In genomic region chr15:80885180-80885579, GRCh38 we compare ENCODE assay signal across 18 cellular contexts.
A peak's percentile ranks its signal among the peaks of the same experiment; 100 is the strongest.
DNase-seq lines count a peak whose midpoint lies in the region; FAIRE-seq and TF ChIP-seq lines count a peak whose summit lies in the region.
"Had no signal": no experiment of that assay in that cellular context is flagged by ENCODE, and none has a peak within 500 bp of the region (broad histone marks: within the 10 kb centered on the region; RNA-seq: fewer than 3 reads in every experiment).

No MANE protein-coding gene starts in this region.

- no peak overlapping the region for H2BK15ac ChIP-seq in mesendoderm (replicated peaks; ENCODE audit: low read depth)

- no peaks in the 10 kb centered on the region for H3K27me3 ChIP-seq in left ventricle myocardium inferior (ENCODE audit: low read depth)
- H3K27me3 ChIP-seq in right atrium auricular region, result no peaks in the 10 kb centered on the region
- H3K27me3 ChIP-seq in endothelial cell of umbilical vein (ENCODE audit: control insufficient read depth in 2 of 2, insufficient read depth in 2 of 2, low read length in 2 of 2), result peaks cover 0 to 6% of the 10 kb centered on the region in 2 experiments
- H3K27me3 ChIP-seq in mesendoderm (ENCODE audit: insufficient read depth, low read length, poor library complexity), result no peaks in the 10 kb centered on the region
- H3K27me3 ChIP-seq in SJCRH30, result peaks cover 14% of the 10 kb centered on the region; the same call in 1 of the 2 replicates

- FAIRE-seq in endothelial cell of umbilical vein (lab: Jason Lieb, UNC), result no peak
- FAIRE-seq: A204.1, D721Med, G401.6, GM12891 had no signal

- no peak overlapping the region for H3K4me3 ChIP-seq in left ventricle myocardium inferior
- H3K4me3 ChIP-seq in right atrium auricular region, result no peak overlapping the region
- no peak overlapping the region for H3K4me3 ChIP-seq in endothelial cell of umbilical vein (replicated peaks in 1 of 3; ENCODE audit: insufficient read depth in 1 of 3, low read depth in 1 of 3, low read length in 3 of 3)
- H3K4me3 ChIP-seq in mesendoderm (ENCODE audit: low read length), result no peak overlapping the region
- no peak overlapping the region for H3K4me3 ChIP-seq in SJCRH30

- no peak overlapping the region for H4K5ac ChIP-seq in mesendoderm (ENCODE audit: low read length)

- POLR2A ChIA-PET in endothelial cell of umbilical vein (lab: Charles Lee), result no interaction called here

- H2AFZ ChIP-seq in endothelial cell of umbilical vein (ENCODE audit: low read depth, low read length), result no peak overlapping the region

- H4K20me1 ChIP-seq in endothelial cell of umbilical vein (replicated peaks; ENCODE audit: control insufficient read depth, extremely low read depth, insufficient read depth, low read length), result no peaks in the 10 kb centered on the region

- no peaks in the 10 kb centered on the region for H3K9me3 ChIP-seq in left ventricle myocardium inferior (replicated peaks)
- no peaks in the 10 kb centered on the region for H3K9me3 ChIP-seq in right atrium auricular region
- H3K9me3 ChIP-seq in endothelial cell of umbilical vein (replicated peaks; ENCODE audit: control insufficient read depth, insufficient read depth, low read length), result no peaks in the 10 kb centered on the region
- no peaks in the 10 kb centered on the region for H3K9me3 ChIP-seq in SJCRH30 (replicated peaks)

- no peak overlapping the region for H3K23ac ChIP-seq in mesendoderm (ENCODE audit: low read length)

- TF ChIP-seq CTCF in left ventricle myocardium inferior (IDR thresholded peaks at IDR 0.05; ENCODE audit: borderline replicate concordance), result no peak
- TF ChIP-seq CTCF in right atrium auricular region (IDR thresholded peaks at IDR 0.05), result no peak
- TF ChIP-seq CTCF in endothelial cell of umbilical vein (IDR thresholded peaks at IDR 0.05; ENCODE audit: extremely low read depth in 1 of 2, insufficient read depth in 1 of 2, low read depth in 1 of 2, low read length in 2 of 2), result no peak

- H3K79me1 ChIP-seq in mesendoderm (ENCODE audit: low read length), result no peaks in the 10 kb centered on the region

- intact Hi-C loops in left ventricle myocardium inferior (cut with micrococcal nuclease) (no loop called here), endothelial cell of umbilical vein (cut with micrococcal nuclease) (no loop called here)

- no peaks in the 10 kb centered on the region for H3K9me1 ChIP-seq in endothelial cell of umbilical vein (replicated peaks; ENCODE audit: control insufficient read depth, extremely low read depth, insufficient read depth, low read length)

- H3K36me3 ChIP-seq in left ventricle myocardium inferior (no peaks in the 10 kb centered on the region), right atrium auricular region (no peaks in the 10 kb centered on the region), endothelial cell of umbilical vein (ENCODE audit: control insufficient read depth in 2 of 2, extremely low read depth in 1 of 2, insufficient read depth in 2 of 2, low read length in 2 of 2) (no peaks in the 10 kb centered on the region), mesendoderm (ENCODE audit: control insufficient read depth, insufficient read depth, low read length) (no peaks in the 10 kb centered on the region), SJCRH30 (no peaks in the 10 kb centered on the region)

- no peak overlapping the region for H2BK5ac ChIP-seq in mesendoderm (ENCODE audit: low read length)

- H3K9ac ChIP-seq in endothelial cell of umbilical vein (replicated peaks; ENCODE audit: extremely low read depth, insufficient read depth, low read length) (no peak overlapping the region), mesendoderm (ENCODE audit: low read length) (no peak overlapping the region)

- H3K27ac ChIP-seq in left ventricle myocardium inferior (replicated peaks) (peak overlapping the region; percentile 28), right atrium auricular region (no peak overlapping the region), endothelial cell of umbilical vein (ENCODE audit: insufficient read depth, low read depth, low read length) (no peak overlapping the region), mesendoderm (ENCODE audit: low read depth, low read length) (no peak overlapping the region), SJCRH30 (no peak overlapping the region)

- no peak overlapping the region for H2BK120ac ChIP-seq in mesendoderm (ENCODE audit: low read depth, low read length)

- no CpG with 5 or more reads among the region's 4 CpGs for WGBS in mesendoderm (ENCODE audit: extremely low coverage, insufficient coverage, low lambda C conversion rate)

- no peak overlapping the region for H3K18ac ChIP-seq in mesendoderm (ENCODE audit: low read length)

- BruUV-seq in endothelial cell of umbilical vein (replicated peaks; lab: Mats Ljungman, UMichigan), result no TSS peak

- H3K79me2 ChIP-seq in endothelial cell of umbilical vein (ENCODE audit: control insufficient read depth, insufficient read depth, low read length), result no peaks in the 10 kb centered on the region
- no peaks in the 10 kb centered on the region for H3K79me2 ChIP-seq in mesendoderm (ENCODE audit: control insufficient read depth, insufficient read depth, low read length)

- no peak overlapping the region for H4K8ac ChIP-seq in mesendoderm (ENCODE audit: low read depth, low read length)

- no peak overlapping the region for H2AK5ac ChIP-seq in mesendoderm (ENCODE audit: low read length)

- no peak for TF ChIP-seq POLR2A in endothelial cell of umbilical vein (IDR thresholded peaks at IDR 0.05; ENCODE audit: low read depth, low read length)

- H3K4ac ChIP-seq in mesendoderm (ENCODE audit: low read depth, low read length), result no peak overlapping the region

- dilution Hi-C loops in endothelial cell of umbilical vein (cut with MboI; ENCODE audit: extremely low pct_ligation_motif_present, low sequenced_read_pairs), result no loop called here

- DNase-seq in left ventricle myocardium inferior (no peak), right atrium auricular region (ENCODE audit: low spot score) (no peak), endothelial cell of umbilical vein (ENCODE audit: low read depth, low spot score) (peak; percentile 18), mesendoderm (peak; percentile 52), AG08396 (ENCODE audit: low spot score) (no peak), SJCRH30 (no peak), activated gamma-delta T cell treated with Interleukin-2 at 50 U/mL for 16 hours (no peak)
- DNase-seq: CD8-positive, alpha-beta T cell; COR-L47; DMS153; DMS79 treated with DMSO at 0.1 percent for 48 hours; EL; GOT3; H9 had no signal

- CTCF ChIA-PET in endothelial cell of umbilical vein (lab: Charles Lee), result interaction anchor here (0.7 kb wide), 1 partner anchor 27 kb away, joined by 3 read pairs; no protein-coding TSS in a partner anchor

- H3K56ac ChIP-seq in mesendoderm (ENCODE audit: low read length), result no peak overlapping the region

- peaks cover 13% of the 10 kb centered on the region for H3K4me1 ChIP-seq in left ventricle myocardium inferior
- no peaks in the 10 kb centered on the region for H3K4me1 ChIP-seq in right atrium auricular region
- H3K4me1 ChIP-seq in endothelial cell of umbilical vein (ENCODE audit: control insufficient read depth, extremely low read depth, insufficient read depth, low read length), result no peaks in the 10 kb centered on the region
- H3K4me1 ChIP-seq in mesendoderm (ENCODE audit: control insufficient read depth, low read depth, low read length), result no peaks in the 10 kb centered on the region
- no peaks in the 10 kb centered on the region for H3K4me1 ChIP-seq in SJCRH30

- H3K4me2 ChIP-seq in endothelial cell of umbilical vein (ENCODE audit: insufficient read depth, low read length), result no peak overlapping the region
- H3K4me2 ChIP-seq in mesendoderm (ENCODE audit: low read length), result no peak overlapping the region

TF ChIP-seq in endothelial cell of umbilical vein, 7 proteins besides CTCF, POLR2A, EP300 and RAD21:
- TF ChIP-seq EZH2 (IDR thresholded peaks at IDR 0.05; ENCODE audit: borderline replicate concordance, low read depth, low read length, severe bottlenecking), result no peak
- TF ChIP-seq POLR2AphosphoS5 (IDR thresholded peaks at IDR 0.05; ENCODE audit: insufficient read depth, low read depth, low read length), result no peak
- TF ChIP-seq GATA2 (IDR thresholded peaks at IDR 0.05; ENCODE audit: insufficient read depth, insufficient read length, low read depth, low read length), result no peak
- no peak for TF ChIP-seq FOS (IDR thresholded peaks at IDR 0.05; ENCODE audit: borderline replicate concordance, insufficient read depth, low read length)
- TF ChIP-seq, protein P1, sequence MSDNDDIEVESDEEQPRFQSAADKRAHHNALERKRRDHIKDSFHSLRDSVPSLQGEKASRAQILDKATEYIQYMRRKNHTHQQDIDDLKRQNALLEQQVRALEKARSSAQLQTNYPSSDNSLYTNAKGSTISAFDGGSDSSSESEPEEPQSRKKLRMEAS (IDR thresholded peaks at IDR 0.05; ENCODE audit: insufficient read depth, insufficient read length), result no peak
- TF ChIP-seq MYC (IDR thresholded peaks at IDR 0.05; ENCODE audit: low read depth, low read length), result no peak
- no peak for TF ChIP-seq JUN (IDR thresholded peaks at IDR 0.05; ENCODE audit: borderline replicate concordance, insufficient read depth, insufficient read length, low read depth)

Comparison
In these comparisons a context has a peak if more than half of its experiments do, and no peak if none do; other contexts are left out.
1. DNase-seq: peak in endothelial cell of umbilical vein (single experiment) and mesendoderm (single experiment); none in left ventricle myocardium inferior (single experiment), right atrium auricular region (single experiment), AG08396 (single experiment), SJCRH30 (0 of 2) and activated gamma-delta T cell treated with Interleukin-2 at 50 U/mL for 16 hours (single experiment).